12 cellular contexts compared by ENCODE assay signal in genomic region chr2:238100049-238100820, GRCh38. TPM values are rescaled to one million over a fixed set of nuclear protein-coding genes. Genes with fewer than 3 reads are reported as not detected.
A peak's percentile ranks its signal among the peaks of the same experiment; 100 is the strongest.
DNase-seq lines count a peak whose midpoint lies in the region; ATAC-seq, FAIRE-seq and TF ChIP-seq lines count a peak whose summit lies in the region.
"Had no signal": no experiment of that assay in that cellular context is flagged by ENCODE, and none has a peak within 500 bp of the region (broad histone marks: within the 10 kb centered on the region; RNA-seq: fewer than 3 reads in every experiment).

A gene with protein sequence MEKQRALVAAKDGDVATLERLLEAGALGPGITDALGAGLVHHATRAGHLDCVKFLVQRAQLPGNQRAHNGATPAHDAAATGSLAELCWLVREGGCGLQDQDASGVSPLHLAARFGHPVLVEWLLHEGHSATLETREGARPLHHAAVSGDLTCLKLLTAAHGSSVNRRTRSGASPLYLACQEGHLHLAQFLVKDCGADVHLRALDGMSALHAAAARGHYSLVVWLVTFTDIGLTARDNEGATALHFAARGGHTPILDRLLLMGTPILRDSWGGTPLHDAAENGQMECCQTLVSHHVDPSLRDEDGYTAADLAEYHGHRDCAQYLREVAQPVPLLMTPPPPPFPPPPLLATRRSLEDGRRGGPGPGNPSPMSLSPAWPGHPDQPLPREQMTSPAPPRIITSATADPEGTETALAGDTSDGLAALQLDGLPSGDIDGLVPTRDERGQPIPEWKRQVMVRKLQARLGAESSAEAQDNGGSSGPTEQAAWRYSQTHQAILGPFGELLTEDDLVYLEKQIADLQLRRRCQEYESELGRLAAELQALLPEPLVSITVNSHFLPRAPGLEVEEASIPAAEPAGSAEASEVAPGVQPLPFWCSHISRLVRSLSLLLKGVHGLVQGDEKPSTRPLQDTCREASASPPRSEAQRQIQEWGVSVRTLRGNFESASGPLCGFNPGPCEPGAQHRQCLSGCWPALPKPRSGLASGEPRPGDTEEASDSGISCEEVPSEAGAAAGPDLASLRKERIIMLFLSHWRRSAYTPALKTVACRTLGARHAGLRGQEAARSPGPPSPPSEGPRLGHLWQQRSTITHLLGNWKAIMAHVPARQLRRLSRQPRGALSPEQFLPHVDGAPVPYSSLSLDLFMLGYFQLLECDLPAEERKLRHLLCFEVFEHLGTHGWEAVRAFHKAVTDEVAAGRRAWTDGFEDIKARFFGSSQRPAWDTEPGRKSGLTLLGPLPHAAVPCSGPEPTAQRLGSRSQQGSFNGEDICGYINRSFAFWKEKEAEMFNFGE (plus strand): TSS chr2:238100340. CDS start chr2:238100420, 80 bp downstream.

- TF ChIP-seq CTCF in H1 (IDR thresholded peaks at IDR 0.05; ENCODE audit: control extremely low read depth in 1 of 3, insufficient read depth in 1 of 3, low read depth in 1 of 3, low read length in 3 of 3) (no peak), testis (IDR thresholded peaks at IDR 0.05) (no peak)

- no peak within 1 kb of the TSS for H3K9ac ChIP-seq in H1 (replicated peaks in 1 of 4; ENCODE audit: extremely low read depth in 1 of 4, low read depth in 3 of 4, low read length in 3 of 4)
- no peak within 1 kb of the TSS for H3K9ac ChIP-seq in GM23248

- no peaks in the 10 kb centered on the region for H3K79me1 ChIP-seq in H1 (ENCODE audit: low read depth, low read length)

- H3K36me3 Mint-ChIP-seq in activated T-cell treated with anti-CD3 and anti-CD28 coated beads, Interleukin-2, amount 50 U/mL, for 72 hours (ENCODE audit: insufficient read depth in 2 of 2) = peaks cover 0 to 4% of the 10 kb centered on the region in 2 donors
- H3K36me3 Mint-ChIP-seq in effector memory CD8-positive, alpha-beta T cell (ENCODE audit: insufficient read depth) = no peaks in the 10 kb centered on the region

- TF ChIP-seq RAD21 in H1 (IDR thresholded peaks at IDR 0.05 in 1 of 2, conservative IDR thresholded peaks at IDR 0.05 in 1 of 2; ENCODE audit: low read depth in 2 of 2, low read length in 2 of 2) = no peak

- H3K9me2 ChIP-seq in GM23248 (ENCODE audit: insufficient read depth) = no peaks in the 10 kb centered on the region

- H3K36me3 ChIP-seq in H1 (ENCODE audit: control insufficient read depth in 2 of 4, insufficient read depth in 4 of 4, low read length in 3 of 4) (peaks cover 0 to 5% (median 2%) of the 10 kb centered on the region in 4 experiments; a peak in 3 of 8 replicates), testis (ENCODE audit: low read depth, missing control alignments) (no peaks in the 10 kb centered on the region), GM23248 (ENCODE audit: low read depth) (no peaks in the 10 kb centered on the region)

- TF ChIP-seq POLR2A in H1 (IDR thresholded peaks at IDR 0.05; ENCODE audit: control extremely low read depth in 1 of 2, low read depth in 2 of 2, low read length in 2 of 2) (no peak), testis (IDR thresholded peaks at IDR 0.05) (no peak)

- H3K79me2 ChIP-seq in H1 (ENCODE audit: control insufficient read depth in 1 of 2, insufficient read depth in 2 of 2, low read length in 2 of 2) = no peaks in the 10 kb centered on the region
- H3K79me2 ChIP-seq in GM23248 (ENCODE audit: insufficient read depth) = no peaks in the 10 kb centered on the region

- H3K23ac ChIP-seq in H1 (ENCODE audit: insufficient read length) = no peak within 1 kb of the TSS

- H3K4me1 ChIP-seq in H1 (replicated peaks in 1 of 4; ENCODE audit: control insufficient read depth in 3 of 4, insufficient read depth in 4 of 4, low read length in 3 of 4) (peaks cover 0 to 21% (median 13%) of the 10 kb centered on the region in 4 experiments; a peak in 6 of 7 replicates), testis (no peaks in the 10 kb centered on the region), GM23248 (ENCODE audit: insufficient read depth) (no peaks in the 10 kb centered on the region)
- H3K4me1 ChIP-seq: left lung had no signal

- no peaks in the 10 kb centered on the region for H3K23me2 ChIP-seq in H1 (ENCODE audit: low read depth, low read length)

- H4K91ac ChIP-seq in H1 (replicated peaks; ENCODE audit: insufficient read length, low read length) = no peak within 1 kb of the TSS

- TF ChIP-seq EP300 in H1 (IDR thresholded peaks at IDR 0.05; ENCODE audit: borderline replicate concordance in 1 of 2, low read depth in 2 of 2, low read length in 2 of 2) = no peak

- no peak within 1 kb of the TSS for H3K14ac ChIP-seq in H1 (ENCODE audit: insufficient read length)

- H4K8ac ChIP-seq in H1 (ENCODE audit: extremely low read depth, insufficient read depth, low read length) = no peak within 1 kb of the TSS; the same call in 1 of the 2 replicates

- no peak within 1 kb of the TSS for H2AFZ ChIP-seq in H1 (ENCODE audit: low read length)
- no peak within 1 kb of the TSS for H2AFZ ChIP-seq in GM23248

- H3K4ac ChIP-seq in H1 (replicated peaks; ENCODE audit: insufficient read length, low read depth, low read length) = no peak within 1 kb of the TSS

- no peaks in the 10 kb centered on the region for H3K27me3 Mint-ChIP-seq in activated T-cell treated with anti-CD3 and anti-CD28 coated beads, Interleukin-2, amount 50 U/mL, for 72 hours (ENCODE audit: low read depth)
- no peaks in the 10 kb centered on the region for H3K27me3 Mint-ChIP-seq in effector memory CD8-positive, alpha-beta T cell

- H4K20me1 ChIP-seq in H1 (replicated peaks in 1 of 2; ENCODE audit: control insufficient read depth in 1 of 2, insufficient read depth in 2 of 2, low read length in 2 of 2) (no peaks in the 10 kb centered on the region), GM23248 (ENCODE audit: insufficient read depth) (no peaks in the 10 kb centered on the region)

- H3K27me3 ChIP-seq in H1 (replicated peaks in 1 of 4; ENCODE audit: control insufficient read depth in 3 of 4, extremely low read depth in 1 of 4, insufficient read depth in 3 of 4, low read length in 3 of 4) (no peaks in the 10 kb centered on the region), testis (no peaks in the 10 kb centered on the region), GM23248 (replicated peaks; ENCODE audit: insufficient read depth) (no peaks in the 10 kb centered on the region)

- DNase-seq in activated T-cell treated with anti-CD3 and anti-CD28 coated beads, Interleukin-2, amount 50 U/mL, for 72 hours = no peak
- DNase-seq in activated T-cell treated with anti-CD3 and anti-CD28 coated beads, Interleukin-2, amount 50 U/mL, for 1 hour = no peak
- DNase-seq in NCI-H82 (lab: John Stamatoyannopoulos, UW) = peak; percentile 89
- DNase-seq in H1 (ENCODE audit: low read depth in 1 of 2, low spot score in 2 of 2) = peak in 1 of 2 experiments; percentile 51
- DNase-seq in testis = peak; percentile 9
- DNase-seq in GM23248 = no peak
- DNase-seq in NAMALWA (ENCODE audit: low spot score) = no peak
- no peak for DNase-seq in effector memory CD8-positive, alpha-beta T cell
- DNase-seq: amniotic stem cell, SW 1271 had no signal

- H3K4me3 ChIP-seq in H1 (ENCODE audit: extremely low read depth in 1 of 4, insufficient read depth in 2 of 4, low read depth in 3 of 4, low read length in 4 of 4) (no peak within 1 kb of the TSS), testis (no peak within 1 kb of the TSS), GM23248 (no peak within 1 kb of the TSS)
- H3K4me3 ChIP-seq: left lung had no signal

- H2BK20ac ChIP-seq in H1 (ENCODE audit: low read length) = no peak within 1 kb of the TSS

- H3K4me3 Mint-ChIP-seq in activated T-cell treated with anti-CD3 and anti-CD28 coated beads, Interleukin-2, amount 50 U/mL, for 72 hours = no peak within 1 kb of the TSS
- H3K4me3 Mint-ChIP-seq in effector memory CD8-positive, alpha-beta T cell = no peak within 1 kb of the TSS

- CTCF ChIA-PET in H1 (lab: Charles Lee; ENCODE audit: partially characterized antibody) = interaction anchor here (1.1 to 3.0 kb wide), 7 partner anchors 8 to 242 kb away, joined by 3 to 21 read pairs (median 5); no protein-coding TSS in a partner anchor

- H3K18ac ChIP-seq in H1 (ENCODE audit: extremely low read depth, low read length) = no peak within 1 kb of the TSS; the same call in 1 of the 2 replicates

- in situ Hi-C loops in GM23248 (cut with MboI) = no loop called here

- peak in 1 of 2 donors; percentile 11 for ATAC-seq in activated T-cell treated with anti-CD3 and anti-CD28 coated beads, Interleukin-2, amount 50 U/mL, for 72 hours (replicated peaks in 1 of 2)
- ATAC-seq in effector memory CD8-positive, alpha-beta T cell (replicated peaks) = no peak
- ATAC-seq: left lung had no signal

- peak within 1 kb of the TSS; percentile 16 for H3K27ac Mint-ChIP-seq in activated T-cell treated with anti-CD3 and anti-CD28 coated beads, Interleukin-2, amount 50 U/mL, for 72 hours
- no peak within 1 kb of the TSS for H3K27ac Mint-ChIP-seq in effector memory CD8-positive, alpha-beta T cell

- H2BK5ac ChIP-seq in H1 (ENCODE audit: low read depth, low read length) = no peak within 1 kb of the TSS; the same call in 1 of the 2 replicates

- no peak within 1 kb of the TSS for H3K27ac ChIP-seq in H1 (ENCODE audit: low read depth, low read length)
- H3K27ac ChIP-seq in testis = no peak within 1 kb of the TSS
- H3K27ac ChIP-seq in GM23248 = no peak within 1 kb of the TSS
- H3K27ac ChIP-seq: left lung had no signal

- H3K9me3 ChIP-seq in H1 (ENCODE audit: insufficient read depth in 2 of 2, low read depth in 1 of 2, low read length in 1 of 2) (no peaks in the 10 kb centered on the region), testis (no peaks in the 10 kb centered on the region), GM23248 (ENCODE audit: low read depth) (no peaks in the 10 kb centered on the region)
- H3K9me3 ChIP-seq: left lung had no signal

- H3K4me2 ChIP-seq in H1 (ENCODE audit: insufficient read depth in 1 of 2, low read depth in 2 of 2, low read length in 2 of 2) (no peak within 1 kb of the TSS), GM23248 (ENCODE audit: unreplicated experiment) (no peak within 1 kb of the TSS)

- no peak within 1 kb of the TSS for H2AK5ac ChIP-seq in H1 (ENCODE audit: low read depth, low read length)

- no peak for FAIRE-seq in H1 (lab: Jason Lieb, UNC)
- FAIRE-seq: GM18507 had no signal

- H2BK120ac ChIP-seq in H1 (replicated peaks; ENCODE audit: low read depth, low read length) = no peak within 1 kb of the TSS

- H2BK12ac ChIP-seq in H1 (ENCODE audit: low read depth, low read length) = no peak within 1 kb of the TSS

- H2BK15ac ChIP-seq in H1 (ENCODE audit: low read length) = no peak within 1 kb of the TSS

- no peak within 1 kb of the TSS for H3K56ac ChIP-seq in H1 (replicated peaks; ENCODE audit: insufficient read length, low read depth, low read length)

- no peaks in the 10 kb centered on the region for H3K9me3 Mint-ChIP-seq in activated T-cell treated with anti-CD3 and anti-CD28 coated beads, Interleukin-2, amount 50 U/mL, for 72 hours
- no peaks in the 10 kb centered on the region for H3K9me3 Mint-ChIP-seq in effector memory CD8-positive, alpha-beta T cell

- H3K4me1 Mint-ChIP-seq in activated T-cell treated with anti-CD3 and anti-CD28 coated beads, Interleukin-2, amount 50 U/mL, for 72 hours (ENCODE audit: low read depth) = peaks cover 5% of the 10 kb centered on the region
- peaks cover 0 to 4% of the 10 kb centered on the region in 2 donors for H3K4me1 Mint-ChIP-seq in effector memory CD8-positive, alpha-beta T cell (ENCODE audit: low read depth in 2 of 2)

- H4K5ac ChIP-seq in H1 (ENCODE audit: insufficient read length, low read depth, low read length) = no peak within 1 kb of the TSS

- intact Hi-C loops in testis (cut with DNase I; ENCODE audit: low total_unique reads) = no loop called here

- POLR2A ChIA-PET in H1 (lab: Charles Lee; ENCODE audit: partially characterized antibody) = interaction anchor here (0.6 to 3.0 kb wide), 17 partner anchors 9 to 238 kb away, joined by 3 to 23 read pairs (median 3); partner anchors contain the start of genes KLHL30 and SCLY

- WGBS in H1 (ENCODE audit: extremely low coverage in 1 of 2, insufficient coverage in 1 of 2, insufficient read length in 1 of 2, insufficient replicate concordance in 2 of 2, low coverage in 1 of 2, low lambda C conversion rate in 2 of 2, missing lambda C conversion rate in 1 of 2), 2 experiments = 85% methylated on average over 22 of the region's 38 CpGs; no CpG with 5 or more reads in 1 of the 2 experiments
- WGBS in testis, 2 donors = 87 to 89% methylated on average over 17 to 38 of the region's 38 CpGs
- WGBS in GM23248 (ENCODE audit: low coverage in 1 of 2, low lambda C conversion rate in 2 of 2, missing lambda C conversion rate in 2 of 2), 2 experiments = 90 to 91% methylated on average over 36 to 38 of the region's 38 CpGs

- H3F3A ChIP-seq in GM23248 (ENCODE audit: insufficient read depth) = no peaks in the 10 kb centered on the region

RNA-seq across cellular contexts. Expression of the gene that starts here (rescaled TPM):
- under 1 TPM; 0.07 to 0.19 TPM for total RNA-seq in activated T-cell treated with anti-CD3 and anti-CD28 coated beads, Interleukin-2, amount 50 U/mL, for 72 hours
- total RNA-seq in H1 (2021; fragmentation: NEBNext Ultra II Directional; extraction: Animal tissue kit (Norgen Biotek cat#: 25700)) = 1.3 and 1.8 TPM in 2 replicates
- polyA plus RNA-seq in H1 (2011; rRNA removed) (0.68 and 1.6 TPM in 2 replicates), testis (ENCODE audit: insufficient read depth, low read depth, low replicate concordance) (2.1 TPM), GM23248 (2016; fragmentation: Nextera tagmentation; extraction: Ambion mirVana) (0.19 and 0.60 TPM in 2 replicates)
- polyA plus RNA-seq in H1 (2011; cell fraction: cytosol; rRNA removed) = 1.3 TPM
- polyA plus RNA-seq in H1 (2011; cell fraction: nucleus; rRNA removed) = 2.8 TPM
- 0.54 to 1.2 TPM (median 0.82 TPM) in 4 replicates for polyA plus RNA-seq in H1 (2012, experiment 1 of 2)
- polyA plus RNA-seq in H1 (2012, experiment 2 of 2) = 0.66 TPM
- 0.75 TPM for polyA plus RNA-seq in H1 (2013, experiment 1 of 2)
- 0.64 TPM for polyA plus RNA-seq in H1 (2013, experiment 2 of 2)
- polyA minus RNA-seq in H1 (2011; rRNA and poly(A)+ RNA removed) = 0.15 and 0.60 TPM in 2 replicates
- 0.73 TPM for polyA minus RNA-seq in H1 (2011; cell fraction: cytosol; rRNA and poly(A)+ RNA removed)
- polyA minus RNA-seq in H1 (2011; cell fraction: nucleus; rRNA and poly(A)+ RNA removed) = 1.2 TPM
- 1 to 10 TPM; 2.8 to 7.5 TPM for total RNA-seq in testis
- 1.4 and 1.5 TPM in 2 replicates for total RNA-seq in GM23248 (2014; rRNA removed; shearing (Covaris generic))

Comparison
In these comparisons a context has a peak if more than half of its experiments do, and no peak if none do; other contexts are left out.
1. DNase-seq: peak in NCI-H82 (single experiment) and testis (single experiment); none in activated T-cell treated with anti-CD3 and anti-CD28 coated beads, Interleukin-2, amount 50 U/mL, for 72 hours (0 of 2), activated T-cell treated with anti-CD3 and anti-CD28 coated beads, Interleukin-2, amount 50 U/mL, for 1 hour (single experiment), GM23248 (single experiment), NAMALWA (single experiment) and effector memory CD8-positive, alpha-beta T cell (0 of 3).